8 cellular contexts compared by ENCODE assay signal in the genomic region with DNA sequence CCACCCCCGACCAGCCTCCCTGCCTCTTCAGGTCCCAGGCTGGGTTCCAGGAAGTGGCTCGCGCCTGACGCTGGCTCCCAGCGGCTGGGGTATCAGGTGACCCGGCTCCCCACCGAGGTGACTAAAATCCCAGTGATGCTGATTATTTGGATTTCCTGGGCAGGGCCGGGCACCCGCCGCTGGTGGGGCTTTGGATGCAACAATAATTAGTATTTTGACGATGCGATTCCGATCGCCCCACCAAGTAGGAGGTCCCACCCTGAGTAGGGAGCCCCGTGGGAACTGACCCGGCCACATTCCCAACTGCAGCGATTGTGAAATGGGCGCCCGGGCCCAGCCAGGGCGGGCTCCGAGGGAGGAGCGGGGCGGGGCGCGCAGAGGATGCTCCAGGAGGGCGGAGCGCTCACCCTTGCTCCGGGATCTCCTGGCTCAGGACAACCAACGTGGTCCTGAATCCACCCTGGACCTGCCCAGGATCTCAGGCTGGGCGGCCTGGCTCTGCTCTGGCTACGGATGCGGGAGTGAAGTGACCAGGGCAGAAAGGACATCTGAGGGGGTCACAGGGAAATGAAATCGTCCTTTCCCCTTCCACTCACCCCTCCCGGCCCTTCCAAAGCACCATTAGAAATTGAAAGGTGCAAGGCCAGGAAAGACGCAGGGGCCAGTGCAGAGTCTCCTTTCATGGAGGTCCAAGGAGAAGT. TPM values are rescaled to one million over a fixed set of nuclear protein-coding genes. Genes with fewer than 3 reads are reported as not detected.
DNase-seq lines count a peak whose midpoint lies in the region; ATAC-seq and TF ChIP-seq lines count a peak whose summit lies in the region.

No MANE protein-coding gene starts in this region.

- H2BK120ac ChIP-seq in IMR-90 (ENCODE audit: low read depth, low read length): peak overlapping the region; percentile 39; the same call in 1 of the 2 replicates

- H3K27ac Mint-ChIP-seq in CD4-positive, alpha-beta memory T cell: peak overlapping the region in 3 of 7 donors; percentile 27 to 66 (median 47)

- H3K4me3 Mint-ChIP-seq in CD4-positive, alpha-beta memory T cell: peak overlapping the region in 7 of 8 donors; percentile 17 to 80 (median 48)

- H4K20me1 ChIP-seq in IMR-90 (ENCODE audit: insufficient read depth, low read length): no peaks in the 10 kb centered on the region
- H4K20me1 ChIP-seq in OCI-LY7 (ENCODE audit: insufficient read depth, low read length): no peaks in the 10 kb centered on the region

- H2AK5ac ChIP-seq in IMR-90 (ENCODE audit: low read depth, low read length): peak overlapping the region; percentile 87

- no peaks in the 10 kb centered on the region for H3K9me3 Mint-ChIP-seq in CD4-positive, alpha-beta memory T cell

- TF ChIP-seq CTCF in IMR-90 (conservative IDR thresholded peaks at IDR 0.05; ENCODE audit: low read depth, low read length) (no peak), OCI-LY7 (conservative IDR thresholded peaks at IDR 0.05; ENCODE audit: low read length) (no peak)

- peaks cover 0 to 30% of the 10 kb centered on the region in 2 experiments; a peak in 2 of 4 replicates for H3K79me1 ChIP-seq in IMR-90 (ENCODE audit: low read depth in 1 of 2, low read length in 2 of 2)

- BruUV-seq in IMR-90 (replicated peaks; lab: Mats Ljungman, UMichigan) (no TSS peak), OCI-LY7 (replicated peaks; lab: Mats Ljungman, UMichigan) (no TSS peak)

- peak overlapping the region; percentile 78 for H3K4ac ChIP-seq in IMR-90 (ENCODE audit: low read depth, low read length)

- peak; percentile 79 for ATAC-seq in IMR-90 (ENCODE audit: low read depth)
- ATAC-seq in left lobe of liver: peak; percentile 78
- ATAC-seq in GM21786 (IDR thresholded peaks at IDR 0.05; ENCODE audit: unreplicated experiment): no peak
- no peak for ATAC-seq in HG02840 (IDR thresholded peaks at IDR 0.05; ENCODE audit: low FRiP score, unreplicated experiment)
- ATAC-seq in GM21619 (IDR thresholded peaks at IDR 0.05; ENCODE audit: unreplicated experiment): no peak

- H3K14ac ChIP-seq in IMR-90 (replicated peaks; ENCODE audit: low read depth, low read length): peak overlapping the region; percentile 10; the same call in 1 of the 2 replicates

- H3K23ac ChIP-seq in IMR-90 (ENCODE audit: low read depth, low read length): no peak overlapping the region

- H3K36me3 ChIP-seq in CD4-positive, alpha-beta memory T cell (ENCODE audit: insufficient read depth, low read length): no peaks in the 10 kb centered on the region
- no peaks in the 10 kb centered on the region for H3K36me3 ChIP-seq in IMR-90 (ENCODE audit: control insufficient read depth, insufficient read depth, low read length)
- no peaks in the 10 kb centered on the region for H3K36me3 ChIP-seq in OCI-LY7 (ENCODE audit: insufficient read depth, low read length)

- H3K4me3 ChIP-seq in CD4-positive, alpha-beta memory T cell (ENCODE audit: low read length in 2 of 2): peak overlapping the region in 1 of 2 donors; percentile 18
- H3K4me3 ChIP-seq in IMR-90 (ENCODE audit: insufficient read depth, low read depth, low read length): peak overlapping the region; percentile 9; the same call in 1 of the 2 replicates
- H3K4me3 ChIP-seq in OCI-LY7 (ENCODE audit: low read depth, low read length, poor library complexity, severe bottlenecking): no peak overlapping the region

- H2AFZ ChIP-seq in IMR-90 (replicated peaks; ENCODE audit: low read length, poor library complexity) (peak overlapping the region; percentile 94), OCI-LY7 (ENCODE audit: low read length) (no peak overlapping the region)

- TF ChIP-seq POLR2A in IMR-90 (IDR thresholded peaks at IDR 0.05; ENCODE audit: low read depth, low read length): peak; percentile 52

- in situ Hi-C loops in IMR-90 (cut with MboI; ENCODE audit: low sequenced_read_pairs): no loop called here

- H2BK15ac ChIP-seq in IMR-90 (ENCODE audit: low read depth, low read length): peak overlapping the region; percentile 80; the same call in 2 of the 3 replicates

- H3K4me1 ChIP-seq in CD4-positive, alpha-beta memory T cell (ENCODE audit: insufficient read depth, low read length): peaks cover 27% of the 10 kb centered on the region
- H3K4me1 ChIP-seq in IMR-90 (ENCODE audit: control insufficient read depth, insufficient read depth, low read length) (peaks cover 15% of the 10 kb centered on the region), OCI-LY7 (ENCODE audit: insufficient read depth, low read length, poor library complexity, severe bottlenecking) (peaks cover 52% of the 10 kb centered on the region)

- peak overlapping the region; percentile 84; the same call in 1 of the 2 replicates for H4K91ac ChIP-seq in IMR-90 (ENCODE audit: insufficient read depth, low read depth, low read length)

- no peak overlapping the region for H3K9ac ChIP-seq in IMR-90 (ENCODE audit: low read depth, low read length)

- no peaks in the 10 kb centered on the region for H3K27me3 Mint-ChIP-seq in CD4-positive, alpha-beta memory T cell

- dilution Hi-C loops in IMR-90 (cut with HindIII; ENCODE audit: low sequenced_read_pairs, unreplicated experiment): no loop called here

- TF ChIP-seq RAD21 in IMR-90 (IDR thresholded peaks at IDR 0.05; ENCODE audit: low read length): no peak

- no peaks in the 10 kb centered on the region for H3K79me2 ChIP-seq in OCI-LY7 (ENCODE audit: insufficient read depth, low read depth, low read length)

- 5% methylated on average over 22 of the region's 35 CpGs; no CpG with 5 or more reads in 1 of the 2 experiments for WGBS in IMR-90 (ENCODE audit: extremely low coverage in 2 of 2, insufficient read length in 1 of 2), 2 experiments

- no peak overlapping the region for H4K5ac ChIP-seq in IMR-90 (ENCODE audit: low read depth, low read length)

- H3K4me2 ChIP-seq in IMR-90 (ENCODE audit: low read depth, low read length) (peak overlapping the region; percentile 23), OCI-LY7 (ENCODE audit: low read length) (no peak overlapping the region)

- peaks cover 36% of the 10 kb centered on the region for H3K9me1 ChIP-seq in IMR-90 (ENCODE audit: insufficient read depth, low read length)

- peak overlapping the region; percentile 80 for H2AK9ac ChIP-seq in IMR-90 (replicated peaks; ENCODE audit: low read depth, low read length, poor library complexity)

- H3K56ac ChIP-seq in IMR-90 (ENCODE audit: extremely low read depth, insufficient read depth, low read length): no peak overlapping the region; the same call in 1 of the 2 replicates

- H4K8ac ChIP-seq in IMR-90 (ENCODE audit: low read depth in 2 of 2, low read length in 2 of 2): peak overlapping the region; percentile 54 to 63; a peak in 2 of 4 replicates

- peaks cover 18 to 36% (median 29%) of the 10 kb centered on the region in 4 donors for H3K4me1 Mint-ChIP-seq in CD4-positive, alpha-beta memory T cell

- no peak overlapping the region for H3K27ac ChIP-seq in CD4-positive, alpha-beta memory T cell (ENCODE audit: low read depth, low read length)
- H3K27ac ChIP-seq in IMR-90 (ENCODE audit: insufficient read depth, low read length) (no peak overlapping the region; the same call in 1 of the 2 replicates), OCI-LY7 (ENCODE audit: low read depth, low read length, poor library complexity, severe bottlenecking) (no peak overlapping the region)

- DNase-seq in CD4-positive, alpha-beta memory T cell: no peak
- no peak for DNase-seq in IMR-90
- DNase-seq in cerebellum (ENCODE audit: low spot score): peak; percentile 78
- no peak for DNase-seq in left lobe of liver (ENCODE audit: low spot score)
- DNase-seq in OCI-LY7 (ENCODE audit: low spot score): no peak

- H3K27me3 ChIP-seq in CD4-positive, alpha-beta memory T cell (ENCODE audit: insufficient read depth, low read length): no peaks in the 10 kb centered on the region
- H3K27me3 ChIP-seq in IMR-90 (ENCODE audit: control insufficient read depth, insufficient read depth, low read length): no peaks in the 10 kb centered on the region

- no peak overlapping the region for H2BK5ac ChIP-seq in IMR-90 (ENCODE audit: low read depth, low read length, poor library complexity, severe bottlenecking)

- H3K9me2 ChIP-seq in OCI-LY7 (ENCODE audit: insufficient read depth, low read length): no peaks in the 10 kb centered on the region

- CTCF ChIA-PET in CD4-positive, alpha-beta memory T cell (lab: Charles Lee; ENCODE audit: partially characterized antibody): interaction anchor here (1.2 to 2.6 kb wide), 4 partner anchors 16 to 220 kb away, joined by 3 to 7 read pairs (median 5); no protein-coding TSS in a partner anchor
- CTCF ChIA-PET in IMR-90 (lab: Yijun Ruan, JAX) (no interaction called here), OCI-LY7 (lab: Charles Lee; ENCODE audit: unreplicated experiment) (no interaction called here)

- no peaks in the 10 kb centered on the region for H3K36me3 Mint-ChIP-seq in CD4-positive, alpha-beta memory T cell

- no peak overlapping the region for H3K18ac ChIP-seq in IMR-90 (ENCODE audit: low read depth, low read length)

- POLR2A ChIA-PET in CD4-positive, alpha-beta memory T cell (lab: Charles Lee; ENCODE audit: partially characterized antibody): no interaction called here
- POLR2A ChIA-PET in IMR-90 (lab: Charles Lee; ENCODE audit: unreplicated experiment) (no interaction called here), OCI-LY7 (lab: Charles Lee) (interaction anchor here (0.7 to 1.2 kb wide), 2 partner anchors 14 to 17 kb away, joined by 3 to 4 read pairs; no protein-coding TSS in a partner anchor)

- intact Hi-C loops in CD4-positive, alpha-beta memory T cell (cut with micrococcal nuclease): no loop called here
- intact Hi-C loops in IMR-90 (cut with micrococcal nuclease) (no loop called here), OCI-LY7 (cut with micrococcal nuclease; ENCODE audit: unreplicated experiment) (loop anchor here (5.0 kb wide), 1 partner anchor 73 kb away; no protein-coding TSS in a partner anchor)

- no peaks in the 10 kb centered on the region for H3K9me3 ChIP-seq in CD4-positive, alpha-beta memory T cell (ENCODE audit: control insufficient read depth in 1 of 2, low read length in 2 of 2)
- no peaks in the 10 kb centered on the region for H3K9me3 ChIP-seq in IMR-90 (ENCODE audit: control insufficient read depth, insufficient read depth, low read length)
- no peaks in the 10 kb centered on the region for H3K9me3 ChIP-seq in OCI-LY7 (ENCODE audit: low read length)

- peak overlapping the region; percentile 32 for H2BK20ac ChIP-seq in IMR-90 (ENCODE audit: low read depth, low read length)

RNA-seq across cellular contexts. Expression of gene DUSP5, which starts 32.6 kb away (rescaled TPM):
- 1 to 10 TPM; 3.5 to 3.8 TPM for total RNA-seq in CD4-positive, alpha-beta memory T cell
- 10 to 100 TPM; 10.6 to 33.7 TPM for polyA plus RNA-seq in CD4-positive, alpha-beta memory T cell
- total RNA-seq in IMR-90 (2012; rRNA removed): 42.1 and 55.3 TPM in 2 replicates
- polyA plus RNA-seq in IMR-90 (2012; rRNA removed): 48.1 and 61.5 TPM in 2 replicates
- polyA plus RNA-seq in IMR-90 (2012; cell fraction: cytosol; rRNA removed): 39.0 and 110 TPM in 2 replicates
- polyA plus RNA-seq in IMR-90 (2012; cell fraction: nucleus; rRNA removed; ENCODE audit: low replicate concordance): 239 and 414 TPM in 2 replicates
- 7.4 TPM for total RNA-seq in cerebellum
- 3.8 TPM for total RNA-seq in left lobe of liver
- total RNA-seq in OCI-LY7 (2014; rRNA removed; shearing (Covaris generic)): 0.06 and 0.08 TPM in 2 replicates
- total RNA-seq in OCI-LY7 (2022): 0.28 and 0.97 TPM in 2 replicates

RNA-seq across cellular contexts. Expression of gene SMC3, which starts 37.2 kb away (rescaled TPM):
- 10 to 100 TPM; 53.4 to 59.5 TPM for total RNA-seq in CD4-positive, alpha-beta memory T cell
- 10 to 100 TPM; 43.8 to 96.1 TPM for polyA plus RNA-seq in CD4-positive, alpha-beta memory T cell
- total RNA-seq in IMR-90 (2012; rRNA removed): 15.2 and 30.0 TPM in 2 replicates
- polyA plus RNA-seq in IMR-90 (2012; rRNA removed): 11.7 and 15.0 TPM in 2 replicates
- polyA plus RNA-seq in IMR-90 (2012; cell fraction: cytosol; rRNA removed): 1.3 and 2.1 TPM in 2 replicates
- 0.76 and 5.6 TPM in 2 replicates for polyA plus RNA-seq in IMR-90 (2012; cell fraction: nucleus; rRNA removed; ENCODE audit: low replicate concordance)
- 41.3 TPM for total RNA-seq in cerebellum
- total RNA-seq in left lobe of liver: 8.5 TPM
- total RNA-seq in OCI-LY7 (2014; rRNA removed; shearing (Covaris generic)): 38.4 and 50.0 TPM in 2 replicates
- total RNA-seq in OCI-LY7 (2022): 73.4 and 83.6 TPM in 2 replicates

Comparison
In these comparisons a context has a peak if more than half of its experiments do, and no peak if none do; other contexts are left out.
1. ATAC-seq: peak in IMR-90 (single experiment) and left lobe of liver (single experiment); none in GM21786 (single experiment), HG02840 (single experiment) and GM21619 (single experiment).